17 cellular contexts compared by ENCODE assay signal in genomic region chr1:196002906-196003305, GRCh38.
DNase-seq lines count a peak whose midpoint lies in the region; ATAC-seq and TF ChIP-seq lines count a peak whose summit lies in the region.
"Had no signal": no experiment of that assay in that cellular context is flagged by ENCODE, and none has a peak within 500 bp of the region (broad histone marks: within the 10 kb centered on the region; RNA-seq: fewer than 3 reads in every experiment).

No MANE protein-coding gene starts in this region.

- no peak overlapping the region for H2BK12ac ChIP-seq in mesenchymal stem cell (ENCODE audit: low read length in 2 of 2)

- H3K27ac ChIP-seq in PC-3 (ENCODE audit: low read length) (peak overlapping the region; percentile 73), mesenchymal stem cell (ENCODE audit: low read length, poor library complexity, severe bottlenecking) (no peak overlapping the region), lower lobe of right lung (no peak overlapping the region)
- H3K27ac ChIP-seq: KMS-11, vagina had no signal

- intact Hi-C loops in PC-3 (cut with micrococcal nuclease): loop anchor here (10.0 kb wide), 1 partner anchor 148 kb away; no protein-coding TSS in a partner anchor
- intact Hi-C loops in lower lobe of right lung (cut with DNase I): no loop called here

- no peaks in the 10 kb centered on the region for H3K79me2 ChIP-seq in PC-3 (ENCODE audit: low read length)

- H3K36me3 ChIP-seq in PC-3 (ENCODE audit: low read depth, low read length): no peaks in the 10 kb centered on the region
- H3K36me3 ChIP-seq in mesenchymal stem cell (ENCODE audit: control insufficient read depth in 1 of 2, insufficient read depth in 2 of 2, low read depth in 1 of 2, low read length in 2 of 2): no peaks in the 10 kb centered on the region
- H3K36me3 ChIP-seq in lower lobe of right lung: no peaks in the 10 kb centered on the region
- H3K36me3 ChIP-seq: vagina had no signal

- no peaks in the 10 kb centered on the region for H3K79me1 ChIP-seq in mesenchymal stem cell (replicated peaks; ENCODE audit: low read length, poor library complexity, severe bottlenecking)

- H3K4me1 ChIP-seq in PC-3 (ENCODE audit: insufficient read depth, low read length) (peaks cover 24% of the 10 kb centered on the region), mesenchymal stem cell (ENCODE audit: control insufficient read depth, insufficient read depth, low read depth, low read length) (no peaks in the 10 kb centered on the region), lower lobe of right lung (no peaks in the 10 kb centered on the region)
- H3K4me1 ChIP-seq: vagina had no signal

- no peak overlapping the region for H3K4ac ChIP-seq in mesenchymal stem cell (ENCODE audit: low read depth in 1 of 2, low read length in 2 of 2)

- H4K20me1 ChIP-seq in PC-3 (ENCODE audit: low read length): no peaks in the 10 kb centered on the region

- no peak overlapping the region for H4K8ac ChIP-seq in mesenchymal stem cell (ENCODE audit: low read length)

- H3K14ac ChIP-seq in mesenchymal stem cell (ENCODE audit: low read length in 2 of 2): no peak overlapping the region

- no peak overlapping the region for H2BK15ac ChIP-seq in mesenchymal stem cell (ENCODE audit: low read depth, poor library complexity, severe bottlenecking)

- TF ChIP-seq CTCF in PC-3 (conservative IDR thresholded peaks at IDR 0.05; ENCODE audit: low read depth, low read length): no peak
- TF ChIP-seq CTCF in epithelial cell of proximal tubule (conservative IDR thresholded peaks at IDR 0.05; ENCODE audit: low read depth, low read length): no peak
- TF ChIP-seq CTCF in GM10248 (IDR thresholded peaks at IDR 0.05; ENCODE audit: control extremely low read depth, extremely low read depth, low read depth, missing control alignments): no peak
- no peak for TF ChIP-seq CTCF in lower lobe of right lung (IDR thresholded peaks at IDR 0.05)

- no peak overlapping the region for H2BK120ac ChIP-seq in mesenchymal stem cell (ENCODE audit: low read depth, low read length)

- no peaks in the 10 kb centered on the region for H3K9me3 ChIP-seq in PC-3 (ENCODE audit: low read length)
- H3K9me3 ChIP-seq in mesenchymal stem cell (ENCODE audit: control insufficient read depth, low read length): no peaks in the 10 kb centered on the region
- no peaks in the 10 kb centered on the region for H3K9me3 ChIP-seq in lower lobe of right lung
- H3K9me3 ChIP-seq: vagina had no signal

- POLR2A ChIA-PET in PC-3 (lab: Charles Lee; ENCODE audit: unreplicated experiment) (no interaction called here), GM10248 (lab: Yijun Ruan, JAX) (no interaction called here)

- H4K91ac ChIP-seq in mesenchymal stem cell (ENCODE audit: low read length): no peak overlapping the region

- H3K9me2 ChIP-seq in PC-3 (replicated peaks; ENCODE audit: low read length): no peaks in the 10 kb centered on the region

- H3K4me2 ChIP-seq in PC-3 (ENCODE audit: low read length) (peak overlapping the region; percentile 36), mesenchymal stem cell (ENCODE audit: low read length, poor library complexity, severe bottlenecking) (no peak overlapping the region)
- H3K4me2 ChIP-seq: KMS-11 had no signal

- WGBS in mesenchymal stem cell: 90% methylated on average over 3 of the region's 3 CpGs

- H2AK5ac ChIP-seq in mesenchymal stem cell (ENCODE audit: low read length, severe bottlenecking): no peak overlapping the region

- no peak overlapping the region for H3K18ac ChIP-seq in mesenchymal stem cell (ENCODE audit: low read depth in 1 of 2, low read length in 2 of 2)

- H2AFZ ChIP-seq in PC-3 (ENCODE audit: low read length) (no peak overlapping the region), mesenchymal stem cell (ENCODE audit: low read depth, low read length) (no peak overlapping the region)

- H3F3A ChIP-seq in PC-3 (ENCODE audit: low read length, unreplicated experiment): no peaks in the 10 kb centered on the region

- BruUV-seq in PC-3 (replicated peaks; lab: Mats Ljungman, UMichigan): no TSS peak

- H3K27me3 ChIP-seq in PC-3 (ENCODE audit: low read length) (no peaks in the 10 kb centered on the region), mesenchymal stem cell (ENCODE audit: control insufficient read depth in 1 of 2, insufficient read depth in 1 of 2, low read length in 2 of 2) (no peaks in the 10 kb centered on the region), lower lobe of right lung (ENCODE audit: low read depth) (no peaks in the 10 kb centered on the region)
- H3K27me3 ChIP-seq: vagina had no signal

- H3K9ac ChIP-seq in PC-3 (ENCODE audit: low read length) (no peak overlapping the region), mesenchymal stem cell (ENCODE audit: low read length) (no peak overlapping the region)
- H3K9ac ChIP-seq: KMS-11 had no signal

- no peak overlapping the region for H2BK5ac ChIP-seq in mesenchymal stem cell (ENCODE audit: low read depth, low read length, poor library complexity, severe bottlenecking)

- peak; percentile 89 for ATAC-seq in PC-3
- no peak for ATAC-seq in HG02852 (IDR thresholded peaks at IDR 0.05; ENCODE audit: unreplicated experiment)
- no peak for ATAC-seq in lower lobe of right lung

- no peak overlapping the region for H3K23ac ChIP-seq in mesenchymal stem cell (ENCODE audit: low read length in 2 of 2)

- CTCF ChIA-PET in PC-3 (lab: Charles Lee) (no interaction called here), GM10248 (lab: Yijun Ruan, JAX) (no interaction called here)

- DNase-seq in ELR (ENCODE audit: low read depth) (peak; percentile 11), PC-3 (peak; percentile 72), epithelial cell of proximal tubule (ENCODE audit: low read depth) (peak; percentile 0), mesenchymal stem cell (peak; percentile 2), GM10248 (ENCODE audit: extremely low spot score) (no peak), lower lobe of right lung (no peak)
- no peak for DNase-seq in activated effector memory CD4-positive, alpha-beta T cell treated with anti-CD3 and anti-CD28 coated beads, Interleukin-2, amount 50 U/mL, for 16 hours
- DNase-seq: activated CD4-positive, alpha-beta T cell treated with anti-CD3 and anti-CD28 coated beads for 48 hours; activated CD8-positive, alpha-beta memory T cell treated with anti-CD3 and anti-CD28 coated beads, Interleukin-2, amount 50 U/mL, for 48 hours; activated gamma-delta T cell treated with Interleukin-2 at 50 U/mL for 16 hours; amniotic stem cell; CD4-positive, alpha-beta T cell; NCI-H1105 treated with DMSO at 0.1 percent for 48 hours; stimulated activated CD4-positive, alpha-beta T cell treated with anti-CD3 and anti-CD28 coated beads, Interleukin-2, amount 100 ng/mL, for 48 hours had no signal

- H3K4me3 ChIP-seq in PC-3 (ENCODE audit: low read length) (no peak overlapping the region), epithelial cell of proximal tubule (ENCODE audit: low read depth, low read length) (no peak overlapping the region), mesenchymal stem cell (ENCODE audit: insufficient read depth in 1 of 2, low read depth in 1 of 2, low read length in 2 of 2) (no peak overlapping the region), lower lobe of right lung (no peak overlapping the region)
- H3K4me3 ChIP-seq: vagina had no signal

Comparison
In these comparisons a context has a peak if more than half of its experiments do, and no peak if none do; other contexts are left out.
1. DNase-seq: peak in ELR (single experiment), PC-3 (single experiment), epithelial cell of proximal tubule (single experiment) and mesenchymal stem cell (single experiment); none in GM10248 (single experiment), lower lobe of right lung (single experiment) and activated effector memory CD4-positive, alpha-beta T cell treated with anti-CD3 and anti-CD28 coated beads, Interleukin-2, amount 50 U/mL, for 16 hours (single experiment).